ENCODE assay signal across 8 cellular contexts in genomic region chr6:13485923-13486557, GRCh38. TPM values are rescaled to one million over a fixed set of nuclear protein-coding genes. Genes with fewer than 3 reads are reported as not detected.
DNase-seq lines count a peak whose midpoint lies in the region; FAIRE-seq and TF ChIP-seq lines count a peak whose summit lies in the region.

No MANE protein-coding gene starts in this region.

- peak overlapping the region; percentile 52 for H3K9ac ChIP-seq in endothelial cell of umbilical vein (replicated peaks; ENCODE audit: extremely low read depth, insufficient read depth, low read length)

- dilution Hi-C loops in endothelial cell of umbilical vein (cut with MboI; ENCODE audit: extremely low pct_ligation_motif_present, low sequenced_read_pairs) = no loop called here

- no TSS peak for BruUV-seq in endothelial cell of umbilical vein (replicated peaks; lab: Mats Ljungman, UMichigan)

- peak; percentile 62 to 74 for DNase-seq in NCI-H524 (lab: John Stamatoyannopoulos, UW)
- no peak for DNase-seq in NCI-H524 treated with DMSO at 0.1 percent for 48 hours (lab: John Stamatoyannopoulos, UW)
- DNase-seq in NCI-H1930 (lab: John Stamatoyannopoulos, UW) = peak; percentile 24 to 37
- DNase-seq in activated CD4-positive, alpha-beta T cell treated with anti-CD3 and anti-CD28 coated beads for 48 hours = peak; percentile 60
- DNase-seq in endothelial cell of umbilical vein (ENCODE audit: low read depth, low spot score) = peak; percentile 38
- peak; percentile 45 for DNase-seq in midbrain (lab: John Stamatoyannopoulos, UW)
- peak in 29 of 49 donors; percentile 10 to 66 (median 38) for DNase-seq in substantia nigra (lab: John Stamatoyannopoulos, UW)
- no peak for DNase-seq in mesenteric fat pad (ENCODE audit: low spot score)

- H3K79me2 ChIP-seq in endothelial cell of umbilical vein (ENCODE audit: control insufficient read depth, insufficient read depth, low read length) = peaks cover 33% of the 10 kb centered on the region

- H2AFZ ChIP-seq in endothelial cell of umbilical vein (ENCODE audit: low read depth, low read length) = peak overlapping the region; percentile 67

- POLR2A ChIA-PET in endothelial cell of umbilical vein (lab: Charles Lee) = interaction anchor here (0.5 to 2.4 kb wide), 7 partner anchors 13 to 1194 kb away, joined by 3 to 14 read pairs (median 4); partner anchors contain the start of genes NOL7 and SIRT5

- TF ChIP-seq POLR2A in endothelial cell of umbilical vein (IDR thresholded peaks at IDR 0.05; ENCODE audit: low read depth, low read length) = no peak

- FAIRE-seq in endothelial cell of umbilical vein (lab: Jason Lieb, UNC) = peak; percentile 62

- peak overlapping the region; percentile 74 for H3K4me2 ChIP-seq in endothelial cell of umbilical vein (ENCODE audit: insufficient read depth, low read length)

- H3K36me3 ChIP-seq in endothelial cell of umbilical vein (ENCODE audit: control insufficient read depth in 2 of 2, extremely low read depth in 1 of 2, insufficient read depth in 2 of 2, low read length in 2 of 2) = peaks cover 0 to 4% of the 10 kb centered on the region in 2 experiments

- intact Hi-C loops in endothelial cell of umbilical vein (cut with micrococcal nuclease) = loop anchor here (1.0 to 5.0 kb wide), 6 partner anchors 31 to 221 kb away; no protein-coding TSS in a partner anchor

- H3K4me1 ChIP-seq in endothelial cell of umbilical vein (ENCODE audit: control insufficient read depth, extremely low read depth, insufficient read depth, low read length) = peaks cover 23% of the 10 kb centered on the region

- no peaks in the 10 kb centered on the region for H3K27me3 ChIP-seq in endothelial cell of umbilical vein (ENCODE audit: control insufficient read depth in 2 of 2, insufficient read depth in 2 of 2, low read length in 2 of 2)

- peak overlapping the region; percentile 41 to 79 (median 62) for H3K4me3 ChIP-seq in endothelial cell of umbilical vein (replicated peaks in 1 of 3; ENCODE audit: insufficient read depth in 1 of 3, low read depth in 1 of 3, low read length in 3 of 3)

- CTCF ChIA-PET in endothelial cell of umbilical vein (lab: Charles Lee) = interaction anchor here (0.6 to 5.4 kb wide), 19 partner anchors 11 to 292 kb away, joined by 3 to 60 read pairs (median 7); partner anchors contain the start of genes NOL7, SIRT5 and TBC1D7

- H3K27ac ChIP-seq in endothelial cell of umbilical vein (ENCODE audit: insufficient read depth, low read depth, low read length) (no peak overlapping the region), substantia nigra (ENCODE audit: low read depth, low read length, poor library complexity, severe bottlenecking) (peak overlapping the region; percentile 71)

- TF ChIP-seq CTCF in endothelial cell of umbilical vein (IDR thresholded peaks at IDR 0.05; ENCODE audit: extremely low read depth in 1 of 2, insufficient read depth in 1 of 2, low read depth in 1 of 2, low read length in 2 of 2) = no peak

- no peaks in the 10 kb centered on the region for H3K9me3 ChIP-seq in endothelial cell of umbilical vein (replicated peaks; ENCODE audit: control insufficient read depth, insufficient read depth, low read length)

- H4K20me1 ChIP-seq in endothelial cell of umbilical vein (replicated peaks; ENCODE audit: control insufficient read depth, extremely low read depth, insufficient read depth, low read length) = no peaks in the 10 kb centered on the region

- H3K9me1 ChIP-seq in endothelial cell of umbilical vein (replicated peaks; ENCODE audit: control insufficient read depth, extremely low read depth, insufficient read depth, low read length) = no peaks in the 10 kb centered on the region

TF ChIP-seq in endothelial cell of umbilical vein, 7 proteins besides CTCF, POLR2A, EP300 and RAD21:
- TF ChIP-seq EZH2 (IDR thresholded peaks at IDR 0.05; ENCODE audit: borderline replicate concordance, low read depth, low read length, severe bottlenecking) (no peak), MAX (IDR thresholded peaks at IDR 0.05; ENCODE audit: insufficient read depth, insufficient read length) (no peak), JUN (IDR thresholded peaks at IDR 0.05; ENCODE audit: borderline replicate concordance, insufficient read depth, insufficient read length, low read depth) (no peak), GATA2 (IDR thresholded peaks at IDR 0.05; ENCODE audit: insufficient read depth, insufficient read length, low read depth, low read length) (no peak), MYC (IDR thresholded peaks at IDR 0.05; ENCODE audit: low read depth, low read length) (no peak), POLR2AphosphoS5 (IDR thresholded peaks at IDR 0.05; ENCODE audit: insufficient read depth, low read depth, low read length) (no peak), FOS (IDR thresholded peaks at IDR 0.05; ENCODE audit: borderline replicate concordance, insufficient read depth, low read length) (no peak)

RNA-seq across cellular contexts. Expression of gene GFOD1, which starts 1.4 kb away (rescaled TPM):
- total RNA-seq in endothelial cell of umbilical vein (24.1 and 26.3 TPM in 2 replicates), mesenteric fat pad (25.9 TPM)
- 10.8 and 12.1 TPM in 2 replicates for polyA plus RNA-seq in endothelial cell of umbilical vein
- 9.3 and 11.7 TPM in 2 replicates for polyA plus RNA-seq in endothelial cell of umbilical vein (2011; cell fraction: cytosol; rRNA removed)
- polyA plus RNA-seq in endothelial cell of umbilical vein (2011; cell fraction: nucleus; rRNA removed) = 22.4 and 23.3 TPM in 2 replicates
- polyA plus RNA-seq in endothelial cell of umbilical vein (2012) = 3.4 and 4.5 TPM in 2 replicates
- 39.3 and 39.6 TPM in 2 replicates for polyA minus RNA-seq in endothelial cell of umbilical vein
- polyA minus RNA-seq in endothelial cell of umbilical vein (2011; cell fraction: cytosol; rRNA and poly(A)+ RNA removed) = 8.0 TPM
- polyA minus RNA-seq in endothelial cell of umbilical vein (2011; cell fraction: nucleus; rRNA and poly(A)+ RNA removed) = 47.0 and 49.5 TPM in 2 replicates

Comparison
In these comparisons a context has a peak if more than half of its experiments do, and no peak if none do; other contexts are left out.
1. DNase-seq: peak in NCI-H524 (2 of 2), NCI-H1930 (2 of 2), activated CD4-positive, alpha-beta T cell treated with anti-CD3 and anti-CD28 coated beads for 48 hours (single experiment), endothelial cell of umbilical vein (single experiment), midbrain (single experiment) and substantia nigra (29 of 49); none in NCI-H524 treated with DMSO at 0.1 percent for 48 hours (single experiment) and mesenteric fat pad (single experiment).